21 cellular contexts compared by ENCODE assay signal in the genomic region with DNA sequence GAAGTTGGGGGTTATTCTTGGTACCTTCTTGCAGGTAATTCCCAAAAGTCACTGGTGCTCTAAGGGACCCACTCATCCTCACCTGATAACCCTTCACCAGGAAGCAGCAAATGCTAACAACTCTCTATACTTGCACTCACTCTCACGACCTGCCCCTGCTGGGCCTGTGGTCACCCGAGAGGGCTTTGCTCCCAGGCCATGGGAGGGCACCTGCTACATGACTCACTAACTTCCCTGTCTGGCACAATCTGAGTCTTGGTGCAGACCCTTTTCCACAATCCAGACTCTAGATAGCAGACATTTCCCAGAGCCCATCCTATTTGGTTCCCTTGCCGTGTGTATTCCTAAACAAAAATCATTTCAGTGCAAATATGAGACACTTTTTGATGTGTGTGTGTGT.
"Had no signal": no experiment of that assay in that cellular context is flagged by ENCODE, and none has a peak within 500 bp of the region (broad histone marks: within the 10 kb centered on the region; RNA-seq: fewer than 3 reads in every experiment).

No MANE protein-coding gene starts in this region.

- H3K27ac ChIP-seq: body of pancreas, colonic mucosa, esophagus squamous epithelium, parathyroid adenoma, transverse colon had no signal

- H3K9ac ChIP-seq: parathyroid adenoma had no signal

- H3K9me3 ChIP-seq: body of pancreas, colonic mucosa, esophagus squamous epithelium, transverse colon had no signal

- DNase-seq: activated CD4-positive, alpha-beta T cell treated with anti-CD3 and anti-CD28 coated beads for 48 hours; activated CD8-positive, alpha-beta memory T cell treated with anti-CD3 and anti-CD28 coated beads, Interleukin-2, amount 50 U/mL, for 4 hours; activated CD8-positive, alpha-beta T cell treated with anti-CD3 and anti-CD28 coated beads, Interleukin-2, amount 10 ng/mL, durations not matched to agents 7 days and 5 days; activated effector memory CD4-positive, alpha-beta T cell treated with anti-CD3 and anti-CD28 coated beads, Interleukin-2, amount 50 U/mL, for 16 hours; activated T-cell treated with anti-CD3 and anti-CD28 coated beads, Interleukin-2, amount 50 U/mL, for 48 hours; body of pancreas; central memory CD4-positive, alpha-beta T cell; colonic mucosa; esophagus squamous epithelium; glutamatergic neuron; hypothalamus; naive B cell; stimulated activated CD4-positive, alpha-beta T cell treated with anti-CD3 and anti-CD28 coated beads, Interleukin-15, amount 100 ng/mL, for 24 hours; stimulated activated CD4-positive, alpha-beta T cell treated with anti-CD3 and anti-CD28 coated beads, Interleukin-4, amount 100 ng/mL, for 1 hour; stimulated activated naive B cell treated with anti-CD40 and anti-IgM and Interleukin-4, amounts not matched to agents 10 μg/mL and 1 μg/mL and 100 μg/mL, for 72 hours; T-helper 17 cell; transverse colon had no signal

- H3K4me3 Mint-ChIP-seq: activated CD8-positive, alpha-beta T cell treated with anti-CD3 and anti-CD28 coated beads, Interleukin-2, amount 10 ng/mL, durations not matched to agents 7 days and 5 days; mesothelial cell of epicardium; naive B cell; stimulated activated naive B cell treated with anti-CD40 and anti-IgM and Interleukin-4, amounts not matched to agents 10 μg/mL and 1 μg/mL and 100 μg/mL, for 72 hours; T-helper 17 cell; WTC11 had no signal

- H3K27ac Mint-ChIP-seq: activated CD8-positive, alpha-beta T cell treated with anti-CD3 and anti-CD28 coated beads, Interleukin-2, amount 10 ng/mL, durations not matched to agents 7 days and 5 days; activated naive CD4-positive, alpha-beta T cell treated with anti-CD3 and anti-CD28 coated beads, Interleukin-2, amount 50 U/mL, for 72 hours; stimulated activated naive B cell treated with anti-CD40 and anti-IgM and Interleukin-4, amounts not matched to agents 10 μg/mL and 1 μg/mL and 100 μg/mL, for 72 hours; T-helper 17 cell; WTC11 had no signal

- H3K36me3 ChIP-seq: colonic mucosa, esophagus squamous epithelium, transverse colon had no signal

- H3K4me3 ChIP-seq: body of pancreas, colonic mucosa, esophagus squamous epithelium, transverse colon had no signal

- H3K36me3 Mint-ChIP-seq: naive B cell; stimulated activated naive B cell treated with anti-CD40 and anti-IgM and Interleukin-4, amounts not matched to agents 10 μg/mL and 1 μg/mL and 100 μg/mL, for 72 hours; WTC11 had no signal

- H3K27me3 Mint-ChIP-seq: naive B cell; stimulated activated naive B cell treated with anti-CD40 and anti-IgM and Interleukin-4, amounts not matched to agents 10 μg/mL and 1 μg/mL and 100 μg/mL, for 72 hours; T-helper 17 cell had no signal

- H2AFZ ChIP-seq: parathyroid adenoma had no signal

- H3K4me1 Mint-ChIP-seq: naive B cell; stimulated activated naive B cell treated with anti-CD40 and anti-IgM and Interleukin-4, amounts not matched to agents 10 μg/mL and 1 μg/mL and 100 μg/mL, for 72 hours; T-helper 17 cell; WTC11 had no signal

- H3K79me2 ChIP-seq: parathyroid adenoma had no signal

- H3K4me1 ChIP-seq: body of pancreas, colonic mucosa, esophagus squamous epithelium, parathyroid adenoma, transverse colon had no signal

- H3K9me3 Mint-ChIP-seq: WTC11 had no signal

- H3K27me3 ChIP-seq: body of pancreas, colonic mucosa, esophagus squamous epithelium, transverse colon had no signal

- ATAC-seq: activated CD8-positive, alpha-beta T cell treated with anti-CD3 and anti-CD28 coated beads, Interleukin-2, amount 10 ng/mL, durations not matched to agents 7 days and 5 days; activated naive CD4-positive, alpha-beta T cell treated with anti-CD3 and anti-CD28 coated beads, Interleukin-2, amount 50 U/mL, for 72 hours; body of pancreas; stimulated activated naive B cell treated with anti-CD40 and anti-IgM and Interleukin-4, amounts not matched to agents 10 μg/mL and 1 μg/mL and 100 μg/mL, for 72 hours; T-helper 17 cell; WTC11 had no signal
